Comparison of ENCODE assay signal across 2 cellular contexts in the genomic region with DNA sequence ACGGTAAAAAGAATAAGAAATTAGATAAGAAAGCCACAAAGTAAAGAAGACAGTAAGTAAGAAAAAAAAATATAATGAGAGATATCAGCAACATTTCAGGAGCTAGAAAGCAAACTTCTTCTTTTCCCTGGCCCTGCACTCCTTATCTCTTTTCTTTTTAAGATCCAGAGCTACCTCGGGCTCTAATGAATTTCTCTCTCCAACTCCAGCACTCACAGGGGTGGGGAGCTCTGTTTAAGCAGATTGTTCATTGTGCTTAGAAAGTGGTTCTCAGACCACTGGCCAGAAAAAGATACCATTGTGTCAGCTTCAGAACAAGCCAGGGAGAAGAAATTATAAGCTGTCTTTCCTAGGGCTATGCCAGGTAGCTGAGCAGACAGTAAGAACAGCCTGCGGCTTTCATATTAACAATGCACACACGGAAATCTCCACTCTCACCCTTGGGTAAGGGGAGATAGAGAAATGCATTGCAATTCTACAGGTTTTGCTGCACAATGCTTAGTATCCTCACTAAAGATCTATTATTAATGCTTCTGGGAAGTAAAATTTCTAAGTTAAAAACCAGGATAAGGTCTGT.
TF ChIP-seq lines count a peak whose summit lies in the region.

No MANE protein-coding gene starts in this region.

TF ChIP-seq in GM23338, 12 proteins besides CTCF, POLR2A, EP300 and RAD21 (continues in another document):
- no peak for TF ChIP-seq STAT1 (IDR thresholded peaks at IDR 0.05; ENCODE audit: unreplicated experiment)
- TF ChIP-seq ZNF331 (CRISPR knock-in tag; IDR thresholded peaks at IDR 0.05; ENCODE audit: low read depth) = no peak
- no peak for TF ChIP-seq EZH2phosphoT487 (IDR thresholded peaks at IDR 0.05; ENCODE audit: unreplicated experiment)
- TF ChIP-seq, protein P1, sequence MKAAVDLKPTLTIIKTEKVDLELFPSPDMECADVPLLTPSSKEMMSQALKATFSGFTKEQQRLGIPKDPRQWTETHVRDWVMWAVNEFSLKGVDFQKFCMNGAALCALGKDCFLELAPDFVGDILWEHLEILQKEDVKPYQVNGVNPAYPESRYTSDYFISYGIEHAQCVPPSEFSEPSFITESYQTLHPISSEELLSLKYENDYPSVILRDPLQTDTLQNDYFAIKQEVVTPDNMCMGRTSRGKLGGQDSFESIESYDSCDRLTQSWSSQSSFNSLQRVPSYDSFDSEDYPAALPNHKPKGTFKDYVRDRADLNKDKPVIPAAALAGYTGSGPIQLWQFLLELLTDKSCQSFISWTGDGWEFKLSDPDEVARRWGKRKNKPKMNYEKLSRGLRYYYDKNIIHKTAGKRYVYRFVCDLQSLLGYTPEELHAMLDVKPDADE (IDR thresholded peaks at IDR 0.05) = no peak
- TF ChIP-seq, protein P2, sequence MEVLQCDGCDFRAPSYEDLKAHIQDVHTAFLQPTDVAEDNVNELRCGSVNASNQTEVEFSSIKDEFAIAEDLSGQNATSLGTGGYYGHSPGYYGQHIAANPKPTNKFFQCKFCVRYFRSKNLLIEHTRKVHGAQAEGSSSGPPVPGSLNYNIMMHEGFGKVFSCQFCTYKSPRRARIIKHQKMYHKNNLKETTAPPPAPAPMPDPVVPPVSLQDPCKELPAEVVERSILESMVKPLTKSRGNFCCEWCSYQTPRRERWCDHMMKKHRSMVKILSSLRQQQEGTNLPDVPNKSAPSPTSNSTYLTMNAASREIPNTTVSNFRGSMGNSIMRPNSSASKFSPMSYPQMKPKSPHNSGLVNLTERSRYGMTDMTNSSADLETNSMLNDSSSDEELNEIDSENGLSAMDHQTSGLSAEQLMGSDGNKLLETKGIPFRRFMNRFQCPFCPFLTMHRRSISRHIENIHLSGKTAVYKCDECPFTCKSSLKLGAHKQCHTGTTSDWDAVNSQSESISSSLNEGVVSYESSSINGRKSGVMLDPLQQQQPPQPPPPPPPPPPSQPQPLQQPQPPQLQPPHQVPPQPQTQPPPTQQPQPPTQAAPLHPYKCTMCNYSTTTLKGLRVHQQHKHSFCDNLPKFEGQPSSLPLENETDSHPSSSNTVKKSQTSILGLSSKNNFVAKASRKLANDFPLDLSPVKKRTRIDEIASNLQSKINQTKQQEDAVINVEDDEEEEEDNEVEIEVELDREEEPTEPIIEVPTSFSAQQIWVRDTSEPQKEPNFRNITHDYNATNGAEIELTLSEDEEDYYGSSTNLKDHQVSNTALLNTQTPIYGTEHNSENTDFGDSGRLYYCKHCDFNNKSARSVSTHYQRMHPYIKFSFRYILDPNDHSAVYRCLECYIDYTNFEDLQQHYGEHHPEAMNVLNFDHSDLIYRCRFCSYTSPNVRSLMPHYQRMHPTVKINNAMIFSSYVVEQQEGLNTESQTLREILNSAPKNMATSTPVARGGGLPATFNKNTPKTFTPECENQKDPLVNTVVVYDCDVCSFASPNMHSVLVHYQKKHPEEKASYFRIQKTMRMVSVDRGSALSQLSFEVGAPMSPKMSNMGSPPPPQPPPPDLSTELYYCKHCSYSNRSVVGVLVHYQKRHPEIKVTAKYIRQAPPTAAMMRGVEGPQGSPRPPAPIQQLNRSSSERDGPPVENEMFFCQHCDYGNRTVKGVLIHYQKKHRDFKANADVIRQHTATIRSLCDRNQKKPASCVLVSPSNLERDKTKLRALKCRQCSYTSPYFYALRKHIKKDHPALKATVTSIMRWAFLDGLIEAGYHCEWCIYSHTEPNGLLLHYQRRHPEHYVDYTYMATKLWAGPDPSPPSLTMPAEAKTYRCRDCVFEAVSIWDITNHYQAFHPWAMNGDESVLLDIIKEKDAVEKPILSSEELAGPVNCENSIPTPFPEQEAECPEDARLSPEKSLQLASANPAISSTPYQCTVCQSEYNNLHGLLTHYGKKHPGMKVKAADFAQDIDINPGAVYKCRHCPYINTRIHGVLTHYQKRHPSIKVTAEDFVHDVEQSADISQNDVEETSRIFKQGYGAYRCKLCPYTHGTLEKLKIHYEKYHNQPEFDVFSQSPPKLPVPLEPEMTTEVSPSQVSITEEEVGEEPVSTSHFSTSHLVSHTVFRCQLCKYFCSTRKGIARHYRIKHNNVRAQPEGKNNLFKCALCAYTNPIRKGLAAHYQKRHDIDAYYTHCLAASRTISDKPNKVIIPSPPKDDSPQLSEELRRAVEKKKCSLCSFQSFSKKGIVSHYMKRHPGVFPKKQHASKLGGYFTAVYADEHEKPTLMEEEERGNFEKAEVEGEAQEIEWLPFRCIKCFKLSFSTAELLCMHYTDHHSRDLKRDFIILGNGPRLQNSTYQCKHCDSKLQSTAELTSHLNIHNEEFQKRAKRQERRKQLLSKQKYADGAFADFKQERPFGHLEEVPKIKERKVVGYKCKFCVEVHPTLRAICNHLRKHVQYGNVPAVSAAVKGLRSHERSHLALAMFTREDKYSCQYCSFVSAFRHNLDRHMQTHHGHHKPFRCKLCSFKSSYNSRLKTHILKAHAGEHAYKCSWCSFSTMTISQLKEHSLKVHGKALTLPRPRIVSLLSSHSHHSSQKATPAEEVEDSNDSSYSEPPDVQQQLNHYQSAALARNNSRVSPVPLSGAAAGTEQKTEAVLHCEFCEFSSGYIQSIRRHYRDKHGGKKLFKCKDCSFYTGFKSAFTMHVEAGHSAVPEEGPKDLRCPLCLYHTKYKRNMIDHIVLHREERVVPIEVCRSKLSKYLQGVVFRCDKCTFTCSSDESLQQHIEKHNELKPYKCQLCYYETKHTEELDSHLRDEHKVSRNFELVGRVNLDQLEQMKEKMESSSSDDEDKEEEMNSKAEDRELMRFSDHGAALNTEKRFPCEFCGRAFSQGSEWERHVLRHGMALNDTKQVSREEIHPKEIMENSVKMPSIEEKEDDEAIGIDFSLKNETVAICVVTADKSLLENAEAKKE (CRISPR knock-in tag; IDR thresholded peaks at IDR 0.05) = no peak
- no peak for TF ChIP-seq NANOG (IDR thresholded peaks at IDR 0.05; ENCODE audit: borderline replicate concordance)
- TF ChIP-seq ZNF114 (CRISPR knock-in tag; IDR thresholded peaks at IDR 0.05) = no peak
- no peak for TF ChIP-seq JUNB (IDR thresholded peaks at IDR 0.05; ENCODE audit: unreplicated experiment)
- no peak for TF ChIP-seq CREB1 (CRISPR knock-in tag; IDR thresholded peaks at IDR 0.05; ENCODE audit: low read depth)

TF ChIP-seq in H1, 55 proteins besides CTCF, POLR2A, EP300 and RAD21:
- TF ChIP-seq CHD1 (IDR thresholded peaks at IDR 0.05; ENCODE audit: low read depth, low read length) (no peak), BRCA1 (IDR thresholded peaks at IDR 0.05; ENCODE audit: low read depth, low read length) (no peak), ASH2L (IDR thresholded peaks at IDR 0.05; ENCODE audit: low read length) (no peak), POU5F1 (IDR thresholded peaks at IDR 0.05; ENCODE audit: low read depth, low read length) (no peak), TAF7 (optimal IDR thresholded peaks at IDR 0.05; ENCODE audit: borderline replicate concordance, low read depth, low read length) (no peak), CBX8 (IDR thresholded peaks at IDR 0.05; ENCODE audit: borderline replicate concordance, low read depth, low read length) (no peak), CBX5 (IDR thresholded peaks at IDR 0.05; ENCODE audit: low read depth, low read length) (no peak), NANOG (IDR thresholded peaks at IDR 0.05; ENCODE audit: insufficient read depth, low read depth, low read length, poor library complexity, severe bottlenecking) (no peak), SRF (IDR thresholded peaks at IDR 0.05; ENCODE audit: low read depth, low read length) (no peak), KDM4A (IDR thresholded peaks at IDR 0.05; ENCODE audit: low read depth, low read length, severe bottlenecking) (no peak), HDAC2 (IDR thresholded peaks at IDR 0.05; ENCODE audit: borderline replicate concordance in 1 of 2, low read depth in 2 of 2, low read length in 2 of 2) (no peak), TBP (IDR thresholded peaks at IDR 0.05; ENCODE audit: low read depth, low read length) (no peak), TEAD4 (IDR thresholded peaks at IDR 0.05; ENCODE audit: low read depth, low read length) (no peak), BACH1 (IDR thresholded peaks at IDR 0.05; ENCODE audit: low read length) (no peak), ZNF274 (IDR thresholded peaks at IDR 0.05; ENCODE audit: borderline replicate concordance, extremely low read depth, low read length) (no peak), NRF1 (IDR thresholded peaks at IDR 0.05; ENCODE audit: low read depth, low read length) (no peak)
- TF ChIP-seq, protein P3, sequence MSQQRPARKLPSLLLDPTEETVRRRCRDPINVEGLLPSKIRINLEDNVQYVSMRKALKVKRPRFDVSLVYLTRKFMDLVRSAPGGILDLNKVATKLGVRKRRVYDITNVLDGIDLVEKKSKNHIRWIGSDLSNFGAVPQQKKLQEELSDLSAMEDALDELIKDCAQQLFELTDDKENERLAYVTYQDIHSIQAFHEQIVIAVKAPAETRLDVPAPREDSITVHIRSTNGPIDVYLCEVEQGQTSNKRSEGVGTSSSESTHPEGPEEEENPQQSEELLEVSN (IDR thresholded peaks at IDR 0.05) = no peak
